In genomic region chr1:162485236-162485635, GRCh38 we compare ENCODE assay signal across 20 cellular contexts. TPM values are rescaled to one million over a fixed set of nuclear protein-coding genes. Genes with fewer than 3 reads are reported as not detected.
DNase-seq lines count a peak whose midpoint lies in the region; ATAC-seq, FAIRE-seq and TF ChIP-seq lines count a peak whose summit lies in the region.
"Had no signal": no experiment of that assay in that cellular context is flagged by ENCODE, and none has a peak within 500 bp of the region (broad histone marks: within the 10 kb centered on the region; RNA-seq: fewer than 3 reads in every experiment).

No MANE protein-coding gene starts in this region.

- H3K9me3 ChIP-seq in mammary epithelial cell (replicated peaks; ENCODE audit: insufficient read depth, low read length) = no peaks in the 10 kb centered on the region
- H3K9me3 ChIP-seq in breast epithelium = no peaks in the 10 kb centered on the region
- no peaks in the 10 kb centered on the region for H3K9me3 ChIP-seq in fibroblast of lung (ENCODE audit: control insufficient read depth, insufficient read depth, low read depth, low read length)
- H3K9me3 ChIP-seq in PC-3 (ENCODE audit: low read length) = no peaks in the 10 kb centered on the region
- H3K9me3 ChIP-seq: BLaER1 treated with 17β-estradiol and CSF1 and Interleukin-3, amounts not matched to agents 10 nM and 100 nM; SJCRH30 had no signal

- in situ Hi-C loops in mammary epithelial cell (cut with MboI; ENCODE audit: low sequenced_read_pairs in 2 of 2) = no loop called here

- H4K20me1 ChIP-seq in mammary epithelial cell (ENCODE audit: insufficient read depth, low read length) (no peaks in the 10 kb centered on the region), fibroblast of lung (ENCODE audit: control insufficient read depth, extremely low read depth, insufficient read depth, low read length) (no peaks in the 10 kb centered on the region), PC-3 (ENCODE audit: low read length) (no peaks in the 10 kb centered on the region)
- H4K20me1 ChIP-seq: BLaER1 treated with 17β-estradiol and CSF1 and Interleukin-3, amounts not matched to agents 10 nM and 100 nM had no signal

- dilution Hi-C loops in mammary epithelial cell (cut with HindIII; ENCODE audit: low sequenced_read_pairs) = no loop called here

- H3K4me1 ChIP-seq in mammary epithelial cell (ENCODE audit: insufficient read depth, low read length) (peaks cover 4% of the 10 kb centered on the region), breast epithelium (no peaks in the 10 kb centered on the region), fibroblast of lung (ENCODE audit: control insufficient read depth, extremely low read depth, insufficient read depth, low read length) (no peaks in the 10 kb centered on the region), PC-3 (ENCODE audit: insufficient read depth, low read length) (no peaks in the 10 kb centered on the region)
- H3K4me1 ChIP-seq: SJCRH30 had no signal

- H3K27ac ChIP-seq in mammary epithelial cell (ENCODE audit: insufficient read depth, low read depth, low read length) (no peak overlapping the region), breast epithelium (no peak overlapping the region), fibroblast of lung (ENCODE audit: insufficient read depth, low read length) (no peak overlapping the region), PC-3 (ENCODE audit: low read length) (no peak overlapping the region)
- H3K27ac ChIP-seq: 22Rv1; BLaER1 treated with 17β-estradiol and CSF1 and Interleukin-3, amounts not matched to agents 10 nM and 100 nM; RWPE1; SJCRH30 had no signal

- H3K36me3 ChIP-seq in mammary epithelial cell (ENCODE audit: insufficient read depth, low read length) (no peaks in the 10 kb centered on the region), breast epithelium (no peaks in the 10 kb centered on the region), fibroblast of lung (ENCODE audit: control insufficient read depth, insufficient read depth, low read length) (no peaks in the 10 kb centered on the region), PC-3 (ENCODE audit: low read depth, low read length) (no peaks in the 10 kb centered on the region)
- H3K36me3 ChIP-seq: BLaER1 treated with 17β-estradiol and CSF1 and Interleukin-3, amounts not matched to agents 10 nM and 100 nM; SJCRH30 had no signal

- H3K4me1 Mint-ChIP-seq in activated naive CD4-positive, alpha-beta T cell treated with anti-CD3 and anti-CD28 coated beads for 36 hours (ENCODE audit: low read depth) = no peaks in the 10 kb centered on the region

- CTCF ChIA-PET in mammary epithelial cell (lab: Charles Lee; ENCODE audit: low non-redundant PET) (interaction anchor here (0.5 kb wide), 1 partner anchor 190 kb away, joined by 3 read pairs; no protein-coding TSS in a partner anchor), PC-3 (lab: Charles Lee) (interaction anchor here (0.6 kb wide), 1 partner anchor 448 kb away, joined by 6 read pairs; no protein-coding TSS in a partner anchor)
- CTCF ChIA-PET in activated naive CD4-positive, alpha-beta T cell treated with anti-CD3 and anti-CD28 coated beads for 36 hours (lab: Charles Lee) = no interaction called here

- intact Hi-C loops in mammary epithelial cell (cut with micrococcal nuclease) (no loop called here), breast epithelium (cut with DNase I; ENCODE audit: low total_unique reads) (no loop called here), PC-3 (cut with micrococcal nuclease) (no loop called here)
- intact Hi-C loops in activated naive CD4-positive, alpha-beta T cell treated with anti-CD3 and anti-CD28 coated beads for 36 hours (cut with micrococcal nuclease) = no loop called here

- no peaks in the 10 kb centered on the region for H3F3A ChIP-seq in PC-3 (ENCODE audit: low read length, unreplicated experiment)

- H3K27me3 ChIP-seq in mammary epithelial cell (ENCODE audit: insufficient read depth, low read length) = no peaks in the 10 kb centered on the region
- H3K27me3 ChIP-seq in breast epithelium = peaks cover 0 to 5% of the 10 kb centered on the region in 2 donors
- H3K27me3 ChIP-seq in fibroblast of lung (ENCODE audit: control insufficient read depth, insufficient read depth, low read length) = peaks cover 3% of the 10 kb centered on the region
- no peaks in the 10 kb centered on the region for H3K27me3 ChIP-seq in PC-3 (ENCODE audit: low read length)
- H3K27me3 ChIP-seq: BLaER1 treated with 17β-estradiol and CSF1 and Interleukin-3, amounts not matched to agents 10 nM and 100 nM; SJCRH30 had no signal

- no peak overlapping the region for H3K9ac ChIP-seq in mammary epithelial cell (ENCODE audit: insufficient read depth, low read length)
- H3K9ac ChIP-seq in fibroblast of lung (ENCODE audit: insufficient read depth, low read length) = no peak overlapping the region
- no peak overlapping the region for H3K9ac ChIP-seq in PC-3 (ENCODE audit: low read length)
- H3K9ac ChIP-seq: BLaER1 treated with 17β-estradiol and CSF1 and Interleukin-3, amounts not matched to agents 10 nM and 100 nM had no signal

- DNase-seq in mammary epithelial cell (peak; percentile 38), breast epithelium (ENCODE audit: low spot score in 2 of 2) (no peak), fibroblast of lung (ENCODE audit: low read depth in 2 of 2) (peak; percentile 9 to 25), occipital lobe (lab: John Stamatoyannopoulos, UW) (no peak), PC-3 (no peak)
- no peak for DNase-seq in activated naive CD4-positive, alpha-beta T cell treated with anti-CD3 and anti-CD28 coated beads for 36 hours
- DNase-seq: MV-4-11; NCI-H1417; NCI-H1930; NCI-H2171; NCI-H446; NK-92 treated with Interleukin-12 subunit alpha and Interleukin-12 subunit beta, amount 100 ng/mL, for 24 hours; SJCRH30 had no signal

- FAIRE-seq in TTC549 (lab: Jason Lieb, UNC) = peak; percentile 5
- FAIRE-seq: GM19239, K562 had no signal

- H3K4me2 ChIP-seq in mammary epithelial cell (ENCODE audit: insufficient read depth, low read depth, low read length) (peak overlapping the region; percentile 15), fibroblast of lung (ENCODE audit: extremely low read depth, insufficient read depth, low read length) (no peak overlapping the region), PC-3 (ENCODE audit: low read length) (no peak overlapping the region)
- H3K4me2 ChIP-seq: BLaER1 treated with 17β-estradiol and CSF1 and Interleukin-3, amounts not matched to agents 10 nM and 100 nM had no signal

- POLR2A ChIA-PET in PC-3 (lab: Charles Lee; ENCODE audit: unreplicated experiment) = interaction anchor here (0.6 kb wide), 1 partner anchor 109 kb away, joined by 3 read pairs; no protein-coding TSS in a partner anchor

- no TSS peak for BruUV-seq in mammary epithelial cell (replicated peaks; lab: Mats Ljungman, UMichigan)
- BruUV-seq in PC-3 (replicated peaks; lab: Mats Ljungman, UMichigan) = no TSS peak

- H3K79me2 ChIP-seq in mammary epithelial cell (ENCODE audit: insufficient read depth, low read length) (no peaks in the 10 kb centered on the region), fibroblast of lung (ENCODE audit: control insufficient read depth, insufficient read depth, low read length) (no peaks in the 10 kb centered on the region), PC-3 (ENCODE audit: low read length) (no peaks in the 10 kb centered on the region)

- no peak for ATAC-seq in GM18867 (IDR thresholded peaks at IDR 0.05; ENCODE audit: unreplicated experiment)
- ATAC-seq in PC-3 = no peak
- ATAC-seq: K562 had no signal

- TF ChIP-seq POLR2A in breast epithelium (IDR thresholded peaks at IDR 0.05) = no peak

- H3K9me2 ChIP-seq in PC-3 (replicated peaks; ENCODE audit: low read length) = no peaks in the 10 kb centered on the region

- TF ChIP-seq CTCF in mammary epithelial cell (conservative IDR thresholded peaks at IDR 0.05 in 1 of 2, IDR thresholded peaks at IDR 0.05 in 1 of 2; ENCODE audit: extremely low read depth in 1 of 2, insufficient read depth in 1 of 2, low read depth in 1 of 2, low read length in 2 of 2) (no peak), breast epithelium (IDR thresholded peaks at IDR 0.05) (no peak), fibroblast of lung (conservative IDR thresholded peaks at IDR 0.05 in 1 of 2, IDR thresholded peaks at IDR 0.05 in 1 of 2; ENCODE audit: low read depth in 1 of 2, low read length in 2 of 2) (no peak), PC-3 (conservative IDR thresholded peaks at IDR 0.05; ENCODE audit: low read depth, low read length) (no peak)

- H3K36me3 Mint-ChIP-seq in activated naive CD4-positive, alpha-beta T cell treated with anti-CD3 and anti-CD28 coated beads for 36 hours (ENCODE audit: low read depth) = no peaks in the 10 kb centered on the region

- H3K27ac Mint-ChIP-seq in activated naive CD4-positive, alpha-beta T cell treated with anti-CD3 and anti-CD28 coated beads for 36 hours = no peak overlapping the region

- H2AFZ ChIP-seq in mammary epithelial cell (ENCODE audit: low read depth, low read length) (peak overlapping the region; percentile 26), fibroblast of lung (ENCODE audit: low read length) (no peak overlapping the region), PC-3 (ENCODE audit: low read length) (no peak overlapping the region)

- H3K4me3 ChIP-seq in mammary epithelial cell (replicated peaks in 1 of 3; ENCODE audit: insufficient read depth in 1 of 3, low read depth in 2 of 3, low read length in 3 of 3) (no peak overlapping the region), breast epithelium (no peak overlapping the region), fibroblast of lung (replicated peaks in 1 of 4; ENCODE audit: control extremely low read depth in 1 of 4, insufficient read depth in 1 of 4, low read depth in 3 of 4, low read length in 4 of 4) (no peak overlapping the region), PC-3 (ENCODE audit: low read length) (no peak overlapping the region)
- H3K4me3 ChIP-seq: BLaER1 treated with 17β-estradiol and CSF1 and Interleukin-3, amounts not matched to agents 10 nM and 100 nM; K562; SJCRH30 had no signal

- H3K4me3 Mint-ChIP-seq in activated naive CD4-positive, alpha-beta T cell treated with anti-CD3 and anti-CD28 coated beads for 36 hours = no peak overlapping the region

- H3K9me3 Mint-ChIP-seq in activated naive CD4-positive, alpha-beta T cell treated with anti-CD3 and anti-CD28 coated beads for 36 hours = no peaks in the 10 kb centered on the region

- H3K27me3 Mint-ChIP-seq in activated naive CD4-positive, alpha-beta T cell treated with anti-CD3 and anti-CD28 coated beads for 36 hours (ENCODE audit: low read depth) = peaks cover 15% of the 10 kb centered on the region

RNA-seq across cellular contexts. Expression of gene UHMK1, which starts 12.4 kb away (rescaled TPM):
- total RNA-seq in mammary epithelial cell = 10 to 100 TPM; 59.5 to 97.5 TPM
- 16.2 TPM for polyA plus RNA-seq in mammary epithelial cell
- 57.6 TPM for polyA minus RNA-seq in mammary epithelial cell
- 10 to 100 TPM; 44.9 to 68.9 (median 63.8) TPM for total RNA-seq in breast epithelium
- 66.0 and 79.1 TPM in 2 replicates for total RNA-seq in fibroblast of lung
- 39.1 and 53.5 TPM in 2 replicates for polyA plus RNA-seq in fibroblast of lung
- polyA plus RNA-seq in fibroblast of lung (2012) = 26.8 and 37.2 TPM in 2 replicates
- 13.7 and 26.9 TPM in 2 replicates for polyA minus RNA-seq in fibroblast of lung (ENCODE audit: low replicate concordance)
- 48.4 TPM for total RNA-seq in occipital lobe
- 10 to 100 TPM; 43.4 to 43.7 TPM for total RNA-seq in activated naive CD4-positive, alpha-beta T cell treated with anti-CD3 and anti-CD28 coated beads for 36 hours
- total RNA-seq in PC-3 (2014; rRNA removed) = 69.4 and 70.4 TPM in 2 replicates

Comparison
In these comparisons a context has a peak if more than half of its experiments do, and no peak if none do; other contexts are left out.
1. DNase-seq: peak in mammary epithelial cell (single experiment) and fibroblast of lung (2 of 2); none in breast epithelium (0 of 2), occipital lobe (single experiment), activated naive CD4-positive, alpha-beta T cell treated with anti-CD3 and anti-CD28 coated beads for 36 hours (single experiment) and PC-3 (single experiment).